ENCODE assay signal across 1 cellular context in the genomic region with DNA sequence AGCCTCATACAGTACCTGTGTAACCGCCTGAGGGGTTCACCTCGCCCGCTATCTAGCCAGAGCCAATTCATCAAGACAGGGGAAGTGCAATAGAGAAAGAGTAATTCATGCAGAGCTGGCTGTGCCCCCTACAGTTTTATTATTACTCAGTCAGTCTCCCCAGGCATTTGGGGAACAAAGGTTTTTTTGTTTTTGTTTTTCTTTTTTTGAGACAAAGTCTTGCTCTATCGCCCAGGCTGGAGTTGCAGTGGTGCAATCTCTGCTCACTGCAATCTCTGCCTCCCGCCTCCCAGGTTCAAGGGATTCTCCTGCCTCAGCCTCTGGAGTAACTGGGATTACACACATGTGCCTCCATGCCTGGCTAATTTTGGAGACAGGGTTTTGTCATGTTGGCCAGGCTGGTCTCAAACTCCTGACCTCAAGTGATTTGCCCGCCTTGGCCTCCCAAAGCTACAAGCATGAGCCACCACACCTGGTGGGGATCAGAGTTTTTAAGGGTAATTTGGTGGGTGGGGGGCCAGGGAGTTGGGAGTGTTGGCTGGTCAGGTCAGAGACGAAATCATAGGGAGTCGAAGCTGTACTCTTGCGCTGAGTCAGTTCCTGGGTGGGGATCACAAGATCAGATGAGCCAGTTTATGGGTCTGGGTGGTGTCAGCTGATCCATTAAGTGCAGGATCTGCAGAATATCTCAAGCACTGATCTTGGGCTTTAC.
TF ChIP-seq lines count a peak whose summit lies in the region.

No MANE protein-coding gene starts in this region.

TF ChIP-seq in K562, 482 proteins besides CTCF, POLR2A, EP300 and RAD21 (continued from another document):
- TF ChIP-seq, protein P1, sequence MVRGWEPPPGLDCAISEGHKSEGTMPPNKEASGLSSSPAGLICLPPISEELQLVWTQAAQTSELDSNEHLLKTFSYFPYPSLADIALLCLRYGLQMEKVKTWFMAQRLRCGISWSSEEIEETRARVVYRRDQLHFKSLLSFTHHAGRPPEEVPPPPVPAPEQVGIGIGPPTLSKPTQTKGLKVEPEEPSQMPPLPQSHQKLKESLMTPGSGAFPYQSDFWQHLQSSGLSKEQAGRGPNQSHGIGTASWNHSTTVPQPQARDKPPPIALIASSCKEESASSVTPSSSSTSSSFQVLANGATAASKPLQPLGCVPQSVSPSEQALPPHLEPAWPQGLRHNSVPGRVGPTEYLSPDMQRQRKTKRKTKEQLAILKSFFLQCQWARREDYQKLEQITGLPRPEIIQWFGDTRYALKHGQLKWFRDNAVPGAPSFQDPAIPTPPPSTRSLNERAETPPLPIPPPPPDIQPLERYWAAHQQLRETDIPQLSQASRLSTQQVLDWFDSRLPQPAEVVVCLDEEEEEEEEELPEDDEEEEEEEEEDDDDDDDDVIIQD (CRISPR knock-in tag; IDR thresholded peaks at IDR 0.05): no peak
